In the genomic region with DNA sequence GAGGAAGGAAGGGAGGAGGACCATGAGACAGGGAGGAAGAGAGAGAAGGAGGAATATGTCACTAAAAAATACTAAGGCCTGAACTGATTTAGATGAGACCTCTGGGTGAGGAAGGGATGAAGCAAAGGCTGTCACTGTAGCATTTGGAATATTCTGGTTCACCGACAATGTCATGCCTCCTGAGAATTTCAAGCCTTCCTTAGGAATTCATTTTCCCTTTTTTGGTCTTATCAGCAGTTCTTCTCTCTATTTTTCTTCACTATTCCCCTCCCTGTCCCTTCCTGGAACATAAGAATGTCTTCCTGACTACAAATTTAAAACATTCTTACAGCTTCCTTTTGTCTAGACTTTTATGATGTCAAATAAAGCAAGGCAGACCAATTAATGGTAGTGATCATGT, we compare ENCODE assay signal across 15 cellular contexts.
"Had no signal": no experiment of that assay in that cellular context is flagged by ENCODE, and none has a peak within 500 bp of the region (broad histone marks: within the 10 kb centered on the region; RNA-seq: fewer than 3 reads in every experiment).

No MANE protein-coding gene starts in this region.

- DNase-seq: activated CD4-positive, alpha-beta T cell treated with anti-CD3 and anti-CD28 coated beads, Interleukin-2, amount 10 ng/mL, durations not matched to agents 24 days and 14 days; activated CD8-positive, alpha-beta memory T cell treated with anti-CD3 and anti-CD28 coated beads, Interleukin-2, amount 50 U/mL, for 4 hours; activated CD8-positive, alpha-beta T cell treated with anti-CD3 and anti-CD28 coated beads, Interleukin-2, amount 10 ng/mL, durations not matched to agents 7 days and 5 days; dorsolateral prefrontal cortex; endodermal cell; hippocampal formation; left lung; mesendoderm; psoas muscle; SK-N-SH; stimulated activated naive CD4-positive, alpha-beta T cell; T-helper 1 cell; uterus had no signal

- H3K4me1 ChIP-seq: left lung, psoas muscle, uterus had no signal

- H3K9me3 ChIP-seq: left lung, psoas muscle, SK-N-SH, tibial nerve, uterus had no signal

- H3K27ac ChIP-seq: dorsolateral prefrontal cortex, left lung, psoas muscle, tibial nerve, uterus had no signal

- H3K9me2 ChIP-seq: SK-N-SH had no signal

- H3K9ac ChIP-seq: SK-N-SH had no signal

- H3K4me3 ChIP-seq: dorsolateral prefrontal cortex, left lung, psoas muscle, tibial nerve, uterus had no signal

- H3K27me3 ChIP-seq: dorsolateral prefrontal cortex, left lung, tibial nerve, uterus had no signal

- H3K36me3 ChIP-seq: left lung, tibial nerve, uterus had no signal

- ATAC-seq: activated CD8-positive, alpha-beta T cell treated with anti-CD3 and anti-CD28 coated beads, Interleukin-2, amount 10 ng/mL, durations not matched to agents 7 days and 5 days; left lung; psoas muscle; WTC11 had no signal

- H3K4me2 ChIP-seq: SK-N-SH had no signal
